8 cellular contexts compared by ENCODE assay signal in genomic region chr5:124661317-124662141, GRCh38.
DNase-seq lines count a peak whose midpoint lies in the region; ATAC-seq and TF ChIP-seq lines count a peak whose summit lies in the region.

No MANE protein-coding gene starts in this region.

- H3K9ac ChIP-seq in MM.1S (ENCODE audit: low read length): no peak overlapping the region

- H3K4me1 Mint-ChIP-seq in osteocyte (ENCODE audit: unreplicated experiment): peaks cover 71% of the 10 kb centered on the region
- H3K4me1 Mint-ChIP-seq in T-cell: peaks cover 0 to 3% (median 0%) of the 10 kb centered on the region in 3 donors

- no peak overlapping the region for H3K4me2 ChIP-seq in MM.1S (ENCODE audit: low read depth, low read length)

- H3K9me2 ChIP-seq in MM.1S (replicated peaks; ENCODE audit: insufficient read depth, low read length): no peaks in the 10 kb centered on the region

- no peaks in the 10 kb centered on the region for H3K4me1 ChIP-seq in MM.1S (ENCODE audit: low read length)

- no peaks in the 10 kb centered on the region for H3K9me3 ChIP-seq in MM.1S (replicated peaks; ENCODE audit: insufficient read depth, low read length)

- no peaks in the 10 kb centered on the region for H3K27me3 ChIP-seq in MM.1S (replicated peaks; ENCODE audit: insufficient read depth, low read length)

- no peaks in the 10 kb centered on the region for H3K79me2 ChIP-seq in MM.1S (ENCODE audit: low read length)

- no peak overlapping the region for H2AFZ ChIP-seq in MM.1S (ENCODE audit: low read length)

- no peaks in the 10 kb centered on the region for H4K20me1 ChIP-seq in MM.1S (ENCODE audit: insufficient read depth, low read length)

- ATAC-seq in T-cell (replicated peaks in 1 of 4) (no peak), GM18519 (IDR thresholded peaks at IDR 0.05; ENCODE audit: low FRiP score, unreplicated experiment) (no peak)

- POLR2A ChIA-PET in T-cell (lab: Charles Lee): no interaction called here

- no peak for TF ChIP-seq CTCF in AG10803 (conservative IDR thresholded peaks at IDR 0.05; ENCODE audit: low read length)
- no peak for TF ChIP-seq CTCF in fibroblast of pulmonary artery (IDR thresholded peaks at IDR 0.05; ENCODE audit: low read length, missing control alignments)
- no peak for TF ChIP-seq CTCF in osteocyte (IDR thresholded peaks at IDR 0.05)
- no peak for TF ChIP-seq CTCF in MM.1S (IDR thresholded peaks at IDR 0.05; ENCODE audit: low read length)

- no peak overlapping the region for H3K27ac ChIP-seq in MM.1S (ENCODE audit: low read length)

- H3F3A ChIP-seq in MM.1S (ENCODE audit: insufficient read depth, low read length): no peaks in the 10 kb centered on the region

- H3K27ac Mint-ChIP-seq in osteocyte (ENCODE audit: unreplicated experiment) (peak overlapping the region; percentile 73), T-cell (no peak overlapping the region)

- peaks cover 12% of the 10 kb centered on the region for H3K36me3 Mint-ChIP-seq in osteocyte (ENCODE audit: unreplicated experiment)
- no peaks in the 10 kb centered on the region for H3K36me3 Mint-ChIP-seq in T-cell

- no peaks in the 10 kb centered on the region for H3K36me3 ChIP-seq in MM.1S (replicated peaks; ENCODE audit: insufficient read depth, low read length)

- H3K4me3 ChIP-seq in AG10803 (ENCODE audit: low read length) (no peak overlapping the region), fibroblast of pulmonary artery (replicated peaks; ENCODE audit: low read depth, low read length) (no peak overlapping the region), MM.1S (ENCODE audit: low read length) (no peak overlapping the region)

- H3K4me3 Mint-ChIP-seq in osteocyte (ENCODE audit: unreplicated experiment): peak overlapping the region; percentile 38
- no peak overlapping the region for H3K4me3 Mint-ChIP-seq in T-cell

- H3K9me3 Mint-ChIP-seq in osteocyte (ENCODE audit: unreplicated experiment): no peaks in the 10 kb centered on the region
- H3K9me3 Mint-ChIP-seq in T-cell: no peaks in the 10 kb centered on the region

- no peaks in the 10 kb centered on the region for H3K27me3 Mint-ChIP-seq in osteocyte (ENCODE audit: unreplicated experiment)
- peaks cover 4 to 45% of the 10 kb centered on the region in 2 donors for H3K27me3 Mint-ChIP-seq in T-cell

- DNase-seq in AG10803 (ENCODE audit: low read depth): peak; percentile 81
- DNase-seq in HT1080 (ENCODE audit: low read depth): peak; percentile 92
- peak; percentile 91 for DNase-seq in RPMI7951 (ENCODE audit: low read depth)
- DNase-seq in fibroblast of pulmonary artery (ENCODE audit: low read depth): peak; percentile 76
- DNase-seq in osteocyte (ENCODE audit: extremely low spot score, unreplicated experiment): no peak
- no peak for DNase-seq in T-cell
- DNase-seq in MM.1S: no peak

- CTCF ChIA-PET in T-cell (lab: Charles Lee): no interaction called here

Comparison
In these comparisons a context has a peak if more than half of its experiments do, and no peak if none do; other contexts are left out.
1. DNase-seq: peak in AG10803 (single experiment), HT1080 (single experiment), RPMI7951 (single experiment) and fibroblast of pulmonary artery (single experiment); none in osteocyte (single experiment), T-cell (0 of 34) and MM.1S (single experiment).